ENCODE assay signal across 34 cellular contexts in genomic region chr3:65194044-65194714, GRCh38.
"Had no signal": no experiment of that assay in that cellular context is flagged by ENCODE, and none has a peak within 500 bp of the region (broad histone marks: within the 10 kb centered on the region; RNA-seq: fewer than 3 reads in every experiment).

No MANE protein-coding gene starts in this region.

- DNase-seq: activated CD4-positive, alpha-beta memory T cell treated with anti-CD3 and anti-CD28 coated beads for 36 hours; activated CD4-positive, alpha-beta T cell treated with anti-CD3 and anti-CD28 coated beads for 36 hours; activated CD4-positive, alpha-beta T cell treated with anti-CD3 and anti-CD28 coated beads, Interleukin-2, amount 10 ng/mL, durations not matched to agents 24 days and 14 days; activated CD4-positive, CD25-positive, alpha-beta regulatory T cell; activated CD4-positive, CD25-positive, alpha-beta regulatory T cell treated with anti-CD3 and anti-CD28 coated beads, Interleukin-2, amount 50 U/mL, for 72 hours; activated CD8-positive, alpha-beta memory T cell treated with anti-CD3 and anti-CD28 coated beads, Interleukin-2, amount 10 ng/mL, durations not matched to agents 7 days and 5 days; activated CD8-positive, alpha-beta memory T cell treated with anti-CD3 and anti-CD28 coated beads, Interleukin-2, amount 50 U/mL, for 4 hours; activated CD8-positive, alpha-beta T cell treated with anti-CD3 and anti-CD28 coated beads, Interleukin-2, amount 10 ng/mL, durations not matched to agents 7 days and 5 days; activated effector memory CD4-positive, alpha-beta T cell treated with anti-CD3 and anti-CD28 coated beads, Interleukin-2, amount 50 U/mL, for 16 hours; activated naive CD4-positive, alpha-beta T cell; activated naive CD4-positive, alpha-beta T cell treated with anti-CD3 and anti-CD28 coated beads, Interleukin-2, amount 10 ng/mL, durations not matched to agents 7 days and 5 days; activated naive CD8-positive, alpha-beta T cell treated with anti-CD3 and anti-CD28 coated beads, Interleukin-2, amount 10 ng/mL, durations not matched to agents 7 days and 5 days; activated T-cell treated with anti-CD3 and anti-CD28 coated beads, Interleukin-2, amount 50 U/mL, for 1 hour; activated T-cell treated with anti-CD3 and anti-CD28 coated beads, Interleukin-2, amount 50 U/mL, for 48 hours; central memory CD4-positive, alpha-beta T cell; cerebellar nuclear complex; colonic mucosa; effector CD8-positive, alpha-beta T cell; esophagus squamous epithelium; foreskin melanocyte; T-helper 1 cell; T-helper 17 cell; T1000; WERI-Rb-1 had no signal

- H3K27ac Mint-ChIP-seq: activated CD4-positive, alpha-beta memory T cell treated with anti-CD3 and anti-CD28 coated beads for 36 hours; activated CD4-positive, alpha-beta T cell treated with anti-CD3 and anti-CD28 coated beads for 36 hours; activated CD4-positive, alpha-beta T cell treated with anti-CD3 and anti-CD28 coated beads, Interleukin-2, amount 10 ng/mL, durations not matched to agents 24 days and 14 days; activated CD8-positive, alpha-beta memory T cell treated with anti-CD3 and anti-CD28 coated beads, Interleukin-2, amount 10 ng/mL, durations not matched to agents 7 days and 5 days; activated CD8-positive, alpha-beta T cell treated with anti-CD3 and anti-CD28 coated beads, Interleukin-2, amount 10 ng/mL, durations not matched to agents 7 days and 5 days; activated naive CD4-positive, alpha-beta T cell treated with anti-CD3 and anti-CD28 coated beads, Interleukin-2, amount 10 ng/mL, durations not matched to agents 7 days and 5 days; activated naive CD4-positive, alpha-beta T cell treated with anti-CD3 and anti-CD28 coated beads, Interleukin-2, amount 50 U/mL, for 72 hours; activated naive CD8-positive, alpha-beta T cell treated with anti-CD3 and anti-CD28 coated beads, Interleukin-2, amount 10 ng/mL, durations not matched to agents 7 days and 5 days; activated T-helper 1 cell treated with anti-CD3 and anti-CD28 coated beads, Interleukin-12 subunit alpha, Interleukin-12 subunit beta, Interleukin-2, Interleukin-4 antibody, amounts not matched to agents 30 ng/mL and 10 ng/mL and 1 ng/mL, durations not matched to agents 14 hours and 24 hours and 36 hours; activated T-helper 2 cell treated with anti-CD3 and anti-CD28 coated beads, Interferon-gamma antibody, Interleukin-2, Interleukin-4, amounts not matched to agents 10 μg/mL and 5 μg/mL and 100 μg/mL, durations not matched to agents 14 hours and 24 hours and 36 hours; T-helper 17 cell; T-helper 2 cell treated with Interferon-gamma antibody and Interleukin-4, amounts not matched to agents 5 μg/mL and 100 μg/mL, for 36 hours had no signal

- H3K36me3 ChIP-seq: ascending aorta, breast epithelium, cardiac muscle cell, colonic mucosa, esophagus squamous epithelium, gastroesophageal sphincter, WERI-Rb-1 had no signal

- H3K27me3 Mint-ChIP-seq: activated CD4-positive, alpha-beta memory T cell treated with anti-CD3 and anti-CD28 coated beads for 36 hours; activated CD4-positive, alpha-beta T cell treated with anti-CD3 and anti-CD28 coated beads for 36 hours; activated CD4-positive, alpha-beta T cell treated with anti-CD3 and anti-CD28 coated beads, Interleukin-2, amount 10 ng/mL, durations not matched to agents 24 days and 14 days; activated CD8-positive, alpha-beta memory T cell treated with anti-CD3 and anti-CD28 coated beads, Interleukin-2, amount 10 ng/mL, durations not matched to agents 7 days and 5 days; activated naive CD4-positive, alpha-beta T cell treated with anti-CD3 and anti-CD28 coated beads, Interleukin-2, amount 10 ng/mL, durations not matched to agents 7 days and 5 days; activated naive CD8-positive, alpha-beta T cell treated with anti-CD3 and anti-CD28 coated beads, Interleukin-2, amount 10 ng/mL, durations not matched to agents 7 days and 5 days; brain; T-helper 17 cell had no signal

- H3K4me1 ChIP-seq: ascending aorta, breast epithelium, colonic mucosa, esophagus squamous epithelium, gastroesophageal sphincter had no signal

- H3K4me1 Mint-ChIP-seq: activated CD4-positive, alpha-beta T cell treated with anti-CD3 and anti-CD28 coated beads for 36 hours; activated CD4-positive, alpha-beta T cell treated with anti-CD3 and anti-CD28 coated beads, Interleukin-2, amount 10 ng/mL, durations not matched to agents 24 days and 14 days; activated CD8-positive, alpha-beta memory T cell treated with anti-CD3 and anti-CD28 coated beads, Interleukin-2, amount 10 ng/mL, durations not matched to agents 7 days and 5 days; activated naive CD4-positive, alpha-beta T cell treated with anti-CD3 and anti-CD28 coated beads, Interleukin-2, amount 10 ng/mL, durations not matched to agents 7 days and 5 days; activated naive CD8-positive, alpha-beta T cell treated with anti-CD3 and anti-CD28 coated beads, Interleukin-2, amount 10 ng/mL, durations not matched to agents 7 days and 5 days; T-helper 17 cell had no signal

- H3K36me3 Mint-ChIP-seq: activated CD4-positive, alpha-beta memory T cell treated with anti-CD3 and anti-CD28 coated beads for 36 hours; activated CD8-positive, alpha-beta memory T cell treated with anti-CD3 and anti-CD28 coated beads, Interleukin-2, amount 10 ng/mL, durations not matched to agents 7 days and 5 days; activated naive CD4-positive, alpha-beta T cell treated with anti-CD3 and anti-CD28 coated beads, Interleukin-2, amount 10 ng/mL, durations not matched to agents 7 days and 5 days; activated naive CD4-positive, alpha-beta T cell treated with anti-CD3 and anti-CD28 coated beads, Interleukin-2, amount 50 U/mL, for 72 hours; activated naive CD8-positive, alpha-beta T cell treated with anti-CD3 and anti-CD28 coated beads, Interleukin-2, amount 10 ng/mL, durations not matched to agents 7 days and 5 days; brain had no signal

- ATAC-seq: activated CD4-positive, alpha-beta T cell treated with anti-CD3 and anti-CD28 coated beads for 36 hours; activated CD8-positive, alpha-beta memory T cell treated with anti-CD3 and anti-CD28 coated beads, Interleukin-2, amount 10 ng/mL, durations not matched to agents 7 days and 5 days; activated CD8-positive, alpha-beta T cell treated with anti-CD3 and anti-CD28 coated beads, Interleukin-2, amount 10 ng/mL, durations not matched to agents 7 days and 5 days; activated naive CD4-positive, alpha-beta T cell treated with anti-CD3 and anti-CD28 coated beads, Interleukin-2, amount 50 U/mL, for 72 hours; gastroesophageal sphincter; T-helper 17 cell had no signal

- H3K27me3 ChIP-seq: ascending aorta, breast epithelium, cardiac muscle cell, colonic mucosa, esophagus squamous epithelium, gastroesophageal sphincter had no signal

- H3K9me3 ChIP-seq: ascending aorta, breast epithelium, colonic mucosa, esophagus squamous epithelium, gastroesophageal sphincter had no signal

- H3K4me3 ChIP-seq: ascending aorta, breast epithelium, cardiac muscle cell, colonic mucosa, esophagus squamous epithelium, gastroesophageal sphincter had no signal

- H3K4me3 Mint-ChIP-seq: activated CD4-positive, alpha-beta memory T cell treated with anti-CD3 and anti-CD28 coated beads for 36 hours; activated CD4-positive, alpha-beta T cell treated with anti-CD3 and anti-CD28 coated beads for 36 hours; activated CD4-positive, alpha-beta T cell treated with anti-CD3 and anti-CD28 coated beads, Interleukin-2, amount 10 ng/mL, durations not matched to agents 24 days and 14 days; activated CD8-positive, alpha-beta memory T cell treated with anti-CD3 and anti-CD28 coated beads, Interleukin-2, amount 10 ng/mL, durations not matched to agents 7 days and 5 days; activated CD8-positive, alpha-beta T cell treated with anti-CD3 and anti-CD28 coated beads, Interleukin-2, amount 10 ng/mL, durations not matched to agents 7 days and 5 days; activated naive CD4-positive, alpha-beta T cell treated with anti-CD3 and anti-CD28 coated beads, Interleukin-2, amount 10 ng/mL, durations not matched to agents 7 days and 5 days; activated naive CD8-positive, alpha-beta T cell treated with anti-CD3 and anti-CD28 coated beads, Interleukin-2, amount 10 ng/mL, durations not matched to agents 7 days and 5 days; activated T-helper 1 cell treated with anti-CD3 and anti-CD28 coated beads, Interleukin-12 subunit alpha, Interleukin-12 subunit beta, Interleukin-2, Interleukin-4 antibody, amounts not matched to agents 30 ng/mL and 10 ng/mL and 1 ng/mL, durations not matched to agents 14 hours and 24 hours and 36 hours; brain; T-helper 17 cell; T-helper 2 cell treated with Interferon-gamma antibody and Interleukin-4, amounts not matched to agents 5 μg/mL and 100 μg/mL, for 36 hours had no signal

- H3K27ac ChIP-seq: ascending aorta, breast epithelium, cardiac muscle cell, colonic mucosa, epithelial cell of prostate, esophagus squamous epithelium, gastroesophageal sphincter, WERI-Rb-1 had no signal
